Comparison of ENCODE assay signal across 18 cellular contexts in genomic region chr2:83517727-83518368, GRCh38.
DNase-seq lines count a peak whose midpoint lies in the region; ATAC-seq and TF ChIP-seq lines count a peak whose summit lies in the region.
"Had no signal": no experiment of that assay in that cellular context is flagged by ENCODE, and none has a peak within 500 bp of the region (broad histone marks: within the 10 kb centered on the region; RNA-seq: fewer than 3 reads in every experiment).

No MANE protein-coding gene starts in this region.

- no peak overlapping the region for H2BK120ac ChIP-seq in neuronal stem cell (ENCODE audit: low read depth, low read length)

- H4K8ac ChIP-seq in neuronal stem cell (ENCODE audit: low read depth, low read length): no peak overlapping the region

- H3K14ac ChIP-seq in neuronal stem cell (ENCODE audit: low read length): no peak overlapping the region

- no peaks in the 10 kb centered on the region for H3K27me3 ChIP-seq in WERI-Rb-1 (ENCODE audit: insufficient read depth, low read depth, severe bottlenecking)
- no peaks in the 10 kb centered on the region for H3K27me3 ChIP-seq in neuronal stem cell (ENCODE audit: control insufficient read depth in 3 of 3, insufficient read depth in 3 of 3, low read depth in 1 of 3, low read length in 3 of 3)
- no peaks in the 10 kb centered on the region for H3K27me3 ChIP-seq in brain microvascular endothelial cell (replicated peaks)
- H3K27me3 ChIP-seq: BLaER1 had no signal

- no peak for ATAC-seq in GM18870 (IDR thresholded peaks at IDR 0.05; ENCODE audit: unreplicated experiment)
- ATAC-seq in HG03342 (IDR thresholded peaks at IDR 0.05; ENCODE audit: unreplicated experiment): no peak
- ATAC-seq: Panc1, Right ventricle myocardium inferior, T-helper 17 cell had no signal

- H2AFZ ChIP-seq in neuronal stem cell (ENCODE audit: low read length): peak overlapping the region; percentile 77

- H3K4ac ChIP-seq in neuronal stem cell (ENCODE audit: low read length): no peak overlapping the region

- no peak overlapping the region for H3K4me2 ChIP-seq in neuronal stem cell (ENCODE audit: insufficient read depth, low read length, poor library complexity, severe bottlenecking)
- H3K4me2 ChIP-seq: BLaER1 had no signal

- H2AK5ac ChIP-seq in neuronal stem cell (ENCODE audit: low read depth, low read length): no peak overlapping the region

- no CpG with 5 or more reads among the region's 42 CpGs for WGBS in neuronal stem cell (ENCODE audit: extremely low coverage in 2 of 2, insufficient read length in 2 of 2, insufficient replicate concordance in 1 of 2), 2 donors

- no peak overlapping the region for H3K4me3 ChIP-seq in WERI-Rb-1 (ENCODE audit: low read depth, low read length)
- no peak overlapping the region for H3K4me3 ChIP-seq in neuronal stem cell (ENCODE audit: low read length in 2 of 2)
- no peak overlapping the region for H3K4me3 ChIP-seq in brain microvascular endothelial cell (ENCODE audit: low read depth, low read length)
- H3K4me3 ChIP-seq: BLaER1 had no signal

- H2BK12ac ChIP-seq in neuronal stem cell (ENCODE audit: low read length): no peak overlapping the region

- no peaks in the 10 kb centered on the region for H3K9me3 ChIP-seq in WERI-Rb-1 (ENCODE audit: severe bottlenecking)
- H3K9me3 ChIP-seq in neuronal stem cell (replicated peaks in 1 of 2; ENCODE audit: control insufficient read depth in 2 of 2, insufficient read depth in 1 of 2, low read depth in 1 of 2, low read length in 2 of 2): no peaks in the 10 kb centered on the region

- no peak overlapping the region for H2BK15ac ChIP-seq in neuronal stem cell (ENCODE audit: low read length)

- no peak overlapping the region for H3K9ac ChIP-seq in neuronal stem cell (ENCODE audit: low read depth, low read length, poor library complexity)
- H3K9ac ChIP-seq: BLaER1 had no signal

- TF ChIP-seq CTCF in WERI-Rb-1 (IDR thresholded peaks at IDR 0.05; ENCODE audit: low read depth, low read length): no peak
- TF ChIP-seq CTCF in brain microvascular endothelial cell (IDR thresholded peaks at IDR 0.05; ENCODE audit: low read depth, low read length, missing control alignments): no peak

- no peak overlapping the region for H3K18ac ChIP-seq in neuronal stem cell (ENCODE audit: low read length)

- no peaks in the 10 kb centered on the region for H3K79me1 ChIP-seq in neuronal stem cell (ENCODE audit: low read depth, low read length)

- H3K36me3 ChIP-seq in WERI-Rb-1 (no peaks in the 10 kb centered on the region), neuronal stem cell (replicated peaks in 1 of 2; ENCODE audit: control insufficient read depth in 2 of 2, insufficient read depth in 2 of 2, low read length in 2 of 2) (no peaks in the 10 kb centered on the region), brain microvascular endothelial cell (replicated peaks) (no peaks in the 10 kb centered on the region)
- H3K36me3 ChIP-seq: BLaER1 had no signal

- DNase-seq in DMS53 (lab: John Stamatoyannopoulos, UW): peak; percentile 18
- no peak for DNase-seq in DMS53 treated with DMSO at 0.1 percent for 48 hours (lab: John Stamatoyannopoulos, UW; ENCODE audit: unreplicated experiment)
- DNase-seq in HuH-7.5 (ENCODE audit: low spot score): peak; percentile 34
- DNase-seq in WERI-Rb-1: peak; percentile 8
- no peak for DNase-seq in neuronal stem cell (ENCODE audit: low spot score)
- DNase-seq in brain microvascular endothelial cell: no peak
- DNase-seq: 8988T, IMR-90, NCI-H1092 treated with DMSO at 0.1 percent for 48 hours, NCI-H1694, NCI-H2107, NCI-H69, T-helper 17 cell had no signal

- H3K23ac ChIP-seq in neuronal stem cell (ENCODE audit: low read depth, low read length, poor library complexity): no peak overlapping the region

- H2BK5ac ChIP-seq in neuronal stem cell (ENCODE audit: low read length): no peak overlapping the region

- H3K4me1 ChIP-seq in neuronal stem cell (ENCODE audit: control insufficient read depth in 2 of 2, insufficient read depth in 1 of 2, low read depth in 1 of 2, low read length in 2 of 2): no peaks in the 10 kb centered on the region
- H3K4me1 ChIP-seq: BLaER1 had no signal

- no peak overlapping the region for H4K91ac ChIP-seq in neuronal stem cell (ENCODE audit: low read depth, low read length, poor library complexity)

- H3K27ac ChIP-seq in WERI-Rb-1 (no peak overlapping the region), neuronal stem cell (replicated peaks; ENCODE audit: low read length) (no peak overlapping the region), brain microvascular endothelial cell (no peak overlapping the region)
- H3K27ac ChIP-seq: BLaER1 had no signal

- in situ Hi-C loops in brain microvascular endothelial cell (cut with HindIII; ENCODE audit: low pct_ligation_motif_present, low sequenced_read_pairs): no loop called here

Comparison
In these comparisons a context has a peak if more than half of its experiments do, and no peak if none do; other contexts are left out.
1. DNase-seq: peak in DMS53 (single experiment), HuH-7.5 (single experiment) and WERI-Rb-1 (single experiment); none in DMS53 treated with DMSO at 0.1 percent for 48 hours (single experiment), neuronal stem cell (single experiment) and brain microvascular endothelial cell (single experiment).